ENCODE assay signal across 15 cellular contexts in the genomic region with DNA sequence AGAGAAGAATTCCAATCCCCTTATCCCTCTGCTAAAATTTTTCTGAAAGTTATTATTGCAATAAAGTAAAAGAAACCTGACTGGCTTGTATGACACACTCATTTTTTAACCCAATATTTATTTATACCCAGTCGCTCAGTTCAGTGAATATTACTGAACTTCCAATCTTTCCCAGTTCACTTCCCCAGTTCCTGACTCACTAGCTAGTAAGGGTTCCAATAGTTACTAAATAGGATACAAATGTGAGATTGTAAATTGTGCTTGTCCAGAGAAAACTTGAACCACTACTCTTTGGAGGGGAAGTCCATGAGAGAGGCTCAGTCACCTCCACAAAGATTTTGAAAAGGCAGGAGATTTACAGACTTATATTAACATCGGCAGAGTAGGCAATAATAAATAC.
"Had no signal": no experiment of that assay in that cellular context is flagged by ENCODE, and none has a peak within 500 bp of the region (broad histone marks: within the 10 kb centered on the region; RNA-seq: fewer than 3 reads in every experiment).

No MANE protein-coding gene starts in this region.

- H3K27ac Mint-ChIP-seq: activated CD4-positive, alpha-beta T cell treated with anti-CD3 and anti-CD28 coated beads for 36 hours; activated CD8-positive, alpha-beta T cell treated with anti-CD3 and anti-CD28 coated beads for 36 hours; activated naive CD4-positive, alpha-beta T cell treated with anti-CD3 and anti-CD28 coated beads, Interleukin-2, amount 50 U/mL, for 24 hours; stimulated activated naive CD8-positive, alpha-beta T cell treated with anti-CD3 and anti-CD28 coated beads, Interleukin-15, Interleukin-2, amounts not matched to agents 100 ng/mL and 50 ng/mL, for 24 hours had no signal

- H3K4me1 Mint-ChIP-seq: activated CD4-positive, alpha-beta T cell treated with anti-CD3 and anti-CD28 coated beads for 36 hours; activated naive CD4-positive, alpha-beta T cell treated with anti-CD3 and anti-CD28 coated beads, Interleukin-2, amount 50 U/mL, for 24 hours had no signal

- H3K4me3 ChIP-seq: adrenal gland, esophagus squamous epithelium, psoas muscle, right lobe of liver, upper lobe of left lung had no signal

- H3K4me1 ChIP-seq: adrenal gland, foreskin keratinocyte, psoas muscle had no signal

- DNase-seq: activated CD4-positive, alpha-beta T cell treated with anti-CD3 and anti-CD28 coated beads for 36 hours; activated CD8-positive, alpha-beta T cell treated with anti-CD3 and anti-CD28 coated beads for 36 hours; activated effector memory CD4-positive, alpha-beta T cell treated with anti-CD3 and anti-CD28 coated beads, Interleukin-2, amount 50 U/mL, for 16 hours; activated T-cell treated with anti-CD3 and anti-CD28 coated beads, Interleukin-2, amount 50 U/mL, for 48 hours; adrenal gland; esophagus squamous epithelium; foreskin keratinocyte; glutamatergic neuron; psoas muscle; right lobe of liver; T-helper 1 cell; upper lobe of left lung; WERI-Rb-1 had no signal

- H3K27me3 ChIP-seq: adrenal gland, right lobe of liver, upper lobe of left lung had no signal

- H3K4me3 Mint-ChIP-seq: activated CD4-positive, alpha-beta T cell treated with anti-CD3 and anti-CD28 coated beads for 36 hours; activated CD8-positive, alpha-beta T cell treated with anti-CD3 and anti-CD28 coated beads for 36 hours; activated naive CD4-positive, alpha-beta T cell treated with anti-CD3 and anti-CD28 coated beads, Interleukin-2, amount 50 U/mL, for 24 hours; stimulated activated naive CD8-positive, alpha-beta T cell treated with anti-CD3 and anti-CD28 coated beads, Interleukin-15, Interleukin-2, amounts not matched to agents 100 ng/mL and 50 ng/mL, for 24 hours had no signal

- H3K9me3 ChIP-seq: adrenal gland, right lobe of liver, upper lobe of left lung had no signal

- ATAC-seq: activated CD4-positive, alpha-beta T cell treated with anti-CD3 and anti-CD28 coated beads for 36 hours; activated CD8-positive, alpha-beta T cell treated with anti-CD3 and anti-CD28 coated beads for 36 hours; psoas muscle; right lobe of liver had no signal

- H3K36me3 ChIP-seq: adrenal gland, esophagus squamous epithelium, right lobe of liver, upper lobe of left lung, WERI-Rb-1 had no signal

- H3K27me3 Mint-ChIP-seq: activated CD4-positive, alpha-beta T cell treated with anti-CD3 and anti-CD28 coated beads for 36 hours; activated CD8-positive, alpha-beta T cell treated with anti-CD3 and anti-CD28 coated beads for 36 hours; activated naive CD4-positive, alpha-beta T cell treated with anti-CD3 and anti-CD28 coated beads, Interleukin-2, amount 50 U/mL, for 24 hours; stimulated activated naive CD8-positive, alpha-beta T cell treated with anti-CD3 and anti-CD28 coated beads, Interleukin-15, Interleukin-2, amounts not matched to agents 100 ng/mL and 50 ng/mL, for 24 hours had no signal

- H3K27ac ChIP-seq: adrenal gland, foreskin keratinocyte, psoas muscle, right lobe of liver, WERI-Rb-1 had no signal
